8 cellular contexts compared by ENCODE assay signal in the genomic region with DNA sequence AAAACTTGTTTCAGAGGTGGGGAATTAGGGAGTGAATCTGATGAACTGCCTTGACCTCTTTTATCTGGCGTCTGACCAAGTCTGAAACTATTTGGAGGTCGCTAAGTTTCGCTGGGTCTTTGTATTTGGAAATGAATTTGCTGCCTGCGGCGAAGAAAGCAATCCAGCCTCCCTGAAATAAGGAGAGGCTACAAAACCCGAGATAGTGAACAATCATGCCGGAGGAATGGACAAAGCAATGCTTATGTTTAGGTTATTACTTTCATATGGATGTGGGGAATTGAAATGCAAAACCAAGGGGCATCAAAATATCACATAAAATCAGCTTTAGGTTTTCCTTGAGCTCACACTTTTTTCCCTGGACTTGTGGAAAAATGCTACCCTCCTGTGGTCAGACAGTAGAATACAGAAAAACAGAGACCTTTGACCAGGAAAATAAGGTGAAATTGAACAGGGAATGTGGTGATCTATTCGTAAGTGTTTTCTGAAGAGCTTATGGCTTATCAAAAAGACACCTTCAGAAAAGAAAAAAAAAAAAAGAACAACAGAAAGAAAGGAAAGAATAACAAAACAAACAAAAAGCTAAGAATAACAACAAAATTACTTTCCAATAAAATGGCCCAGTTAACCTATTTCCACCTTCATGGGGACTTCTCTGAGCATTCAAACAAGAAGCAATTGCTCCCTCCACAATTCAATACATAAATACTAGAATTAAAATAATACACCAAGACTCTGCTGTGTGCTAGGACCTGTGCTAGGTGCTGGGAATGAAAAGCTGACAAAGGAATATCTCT.
DNase-seq lines count a peak whose midpoint lies in the region; ATAC-seq lines count a peak whose summit lies in the region.

No MANE protein-coding gene starts in this region.

- no peak overlapping the region for H3K4me3 Mint-ChIP-seq in activated naive CD8-positive, alpha-beta T cell treated with anti-CD3 and anti-CD28 coated beads, Interleukin-2, amount 50 U/mL, for 24 hours

- peaks cover 17% of the 10 kb centered on the region for H3K9me3 Mint-ChIP-seq in activated naive CD8-positive, alpha-beta T cell treated with anti-CD3 and anti-CD28 coated beads, Interleukin-2, amount 50 U/mL, for 24 hours

- peaks cover 8% of the 10 kb centered on the region for H3K27me3 Mint-ChIP-seq in activated naive CD8-positive, alpha-beta T cell treated with anti-CD3 and anti-CD28 coated beads, Interleukin-2, amount 50 U/mL, for 24 hours

- intact Hi-C loops in right cardiac atrium (cut with DNase I): loop anchor here (5.0 to 10.0 kb wide), 5 partner anchors 126 to 356 kb away; no protein-coding TSS in a partner anchor

- H3K9ac ChIP-seq in subcutaneous abdominal adipose tissue (ENCODE audit: low read length in 5 of 5): peak overlapping the region in 1 of 5 donors; percentile 20

- no peaks in the 10 kb centered on the region for H3K4me1 ChIP-seq in right cardiac atrium (ENCODE audit: control insufficient read depth, insufficient read depth, low read length)
- peaks cover 0 to 6% (median 0%) of the 10 kb centered on the region in 5 donors for H3K4me1 ChIP-seq in subcutaneous abdominal adipose tissue (ENCODE audit: control insufficient read depth in 5 of 5, insufficient read depth in 5 of 5, low read length in 5 of 5)

- no peaks in the 10 kb centered on the region for H3K4me1 Mint-ChIP-seq in activated naive CD8-positive, alpha-beta T cell treated with anti-CD3 and anti-CD28 coated beads, Interleukin-2, amount 50 U/mL, for 24 hours

- no peak for ATAC-seq in right cardiac atrium
- ATAC-seq in GM18868 (IDR thresholded peaks at IDR 0.05; ENCODE audit: unreplicated experiment): no peak
- ATAC-seq in activated naive CD8-positive, alpha-beta T cell treated with anti-CD3 and anti-CD28 coated beads, Interleukin-2, amount 50 U/mL, for 24 hours: no peak
- ATAC-seq in activated CD4-positive, CD25-positive, alpha-beta regulatory T cell treated with anti-CD3 and anti-CD28 coated beads, Interleukin-2, amount 50 U/mL, for 24 hours: no peak

- 26% methylated on average over 8 of the region's 8 CpGs for WGBS in right cardiac atrium

- H3K9me3 ChIP-seq in right cardiac atrium (ENCODE audit: control insufficient read depth, low read length) (no peaks in the 10 kb centered on the region), subcutaneous abdominal adipose tissue (ENCODE audit: control insufficient read depth in 5 of 5, low read length in 5 of 5) (peaks cover 0 to 4% (median 0%) of the 10 kb centered on the region in 5 donors)

- no peak overlapping the region for H3K27ac Mint-ChIP-seq in activated naive CD8-positive, alpha-beta T cell treated with anti-CD3 and anti-CD28 coated beads, Interleukin-2, amount 50 U/mL, for 24 hours

- DNase-seq in G401 (ENCODE audit: low spot score) (peak; percentile 22), MV-4-11 (lab: John Stamatoyannopoulos, UW) (peak; percentile 8), SW 1271 (lab: John Stamatoyannopoulos, UW) (peak; percentile 16 to 79), right cardiac atrium (no peak)
- DNase-seq in activated naive CD8-positive, alpha-beta T cell treated with anti-CD3 and anti-CD28 coated beads, Interleukin-2, amount 50 U/mL, for 24 hours: no peak

- H3K27ac ChIP-seq in right cardiac atrium (ENCODE audit: low read length) (no peak overlapping the region), subcutaneous abdominal adipose tissue (ENCODE audit: low read depth, low read length) (peak overlapping the region; percentile 46)

- H3K27me3 ChIP-seq in right cardiac atrium (ENCODE audit: control insufficient read depth, insufficient read depth): no peaks in the 10 kb centered on the region
- no peaks in the 10 kb centered on the region for H3K27me3 ChIP-seq in subcutaneous abdominal adipose tissue (ENCODE audit: control insufficient read depth in 5 of 5, insufficient read depth in 4 of 5, low read length in 5 of 5)

- H3K4me3 ChIP-seq in right cardiac atrium (ENCODE audit: low read length): peak overlapping the region; percentile 9
- H3K4me3 ChIP-seq in subcutaneous abdominal adipose tissue (ENCODE audit: low read depth in 1 of 5, low read length in 5 of 5): peak overlapping the region in 1 of 5 donors; percentile 22

- peaks cover 2% of the 10 kb centered on the region for H3K36me3 Mint-ChIP-seq in activated naive CD8-positive, alpha-beta T cell treated with anti-CD3 and anti-CD28 coated beads, Interleukin-2, amount 50 U/mL, for 24 hours (ENCODE audit: low read depth)

- no peaks in the 10 kb centered on the region for H3K36me3 ChIP-seq in subcutaneous abdominal adipose tissue (ENCODE audit: control insufficient read depth in 5 of 5, insufficient read depth in 5 of 5, low read length in 5 of 5)

- in situ Hi-C loops in G401 (cut with HindIII; ENCODE audit: low sequenced_read_pairs): no loop called here

Comparison
In these comparisons a context has a peak if more than half of its experiments do, and no peak if none do; other contexts are left out.
1. DNase-seq: peak in G401 (single experiment), MV-4-11 (single experiment) and SW 1271 (2 of 2); none in right cardiac atrium (0 of 3) and activated naive CD8-positive, alpha-beta T cell treated with anti-CD3 and anti-CD28 coated beads, Interleukin-2, amount 50 U/mL, for 24 hours (single experiment).